1 cellular context compared by ENCODE assay signal in genomic region chr14:43172899-43173548, GRCh38.
TF ChIP-seq lines count a peak whose summit lies in the region.

No MANE protein-coding gene starts in this region.

TF ChIP-seq in HepG2, 621 proteins besides CTCF, POLR2A, EP300 and RAD21 (continued from another document and continues in another):
- no peak for TF ChIP-seq ZNF276 (CRISPR knock-in tag; IDR thresholded peaks at IDR 0.05; ENCODE audit: low read depth)
- no peak for TF ChIP-seq YY1 (IDR thresholded peaks at IDR 0.05; ENCODE audit: insufficient read depth, insufficient replicate concordance, low read depth, low read length)
- 0 out of 2 replicates have a peak, but pooled peaks have one; percentile 49 for TF ChIP-seq ZNF24 (IDR thresholded peaks at IDR 0.05)
- TF ChIP-seq ATF1 (CRISPR knock-in tag; IDR thresholded peaks at IDR 0.05): peak; percentile 45; the same call in 1 of the 2 replicates
- TF ChIP-seq SAP130 (CRISPR knock-in tag; IDR thresholded peaks at IDR 0.05; ENCODE audit: low read depth): 0 out of 2 replicates have a peak, but pooled peaks have one; percentile 31
- 0 out of 2 replicates have a peak, but pooled peaks have one; percentile 50 for TF ChIP-seq MED1 (CRISPR knock-in tag; IDR thresholded peaks at IDR 0.05)
- no peak for TF ChIP-seq SIX1 (CRISPR knock-in tag; IDR thresholded peaks at IDR 0.05; ENCODE audit: borderline replicate concordance)
- no peak for TF ChIP-seq CENPX (CRISPR knock-in tag; IDR thresholded peaks at IDR 0.05)
- TF ChIP-seq MAFF (IDR thresholded peaks at IDR 0.05; ENCODE audit: low read depth, low read length): no peak
- TF ChIP-seq ZNF335 (CRISPR knock-in tag; IDR thresholded peaks at IDR 0.05): no peak
- TF ChIP-seq ZNF784 (CRISPR knock-in tag; IDR thresholded peaks at IDR 0.05; ENCODE audit: borderline replicate concordance): no peak
- TF ChIP-seq TP53 (CRISPR knock-in tag; conservative IDR thresholded peaks at IDR 0.05): no peak
- TF ChIP-seq FLYWCH1 (CRISPR knock-in tag; IDR thresholded peaks at IDR 0.05): no peak
- TF ChIP-seq ZNF549 (CRISPR knock-in tag; IDR thresholded peaks at IDR 0.05): peak; percentile 84; the same call in 1 of the 2 replicates
- no peak for TF ChIP-seq NFAT5 (CRISPR knock-in tag; IDR thresholded peaks at IDR 0.05)
- no peak for TF ChIP-seq MAX (IDR thresholded peaks at IDR 0.05)
- no peak for TF ChIP-seq ZC3H4 (CRISPR knock-in tag; IDR thresholded peaks at IDR 0.05; ENCODE audit: borderline replicate concordance)
- peak; percentile 48 for TF ChIP-seq SMC3 (IDR thresholded peaks at IDR 0.05; ENCODE audit: low read length)
- no peak for TF ChIP-seq NFRKB (IDR thresholded peaks at IDR 0.05)
- 0 out of 2 replicates have a peak, but pooled peaks have one; percentile 66 for TF ChIP-seq KDM6A (CRISPR knock-in tag; IDR thresholded peaks at IDR 0.05; ENCODE audit: low read depth)
- TF ChIP-seq HOXA9 (CRISPR knock-in tag; IDR thresholded peaks at IDR 0.05; ENCODE audit: borderline replicate concordance): no peak
- no peak for TF ChIP-seq ZNF292 (CRISPR knock-in tag; IDR thresholded peaks at IDR 0.05; ENCODE audit: borderline replicate concordance, low read depth)
- TF ChIP-seq GTF3A (CRISPR knock-in tag; conservative IDR thresholded peaks at IDR 0.05): no peak
- TF ChIP-seq FOXO4 (CRISPR knock-in tag; conservative IDR thresholded peaks at IDR 0.05): no peak
- no peak for TF ChIP-seq CENPT (CRISPR knock-in tag; IDR thresholded peaks at IDR 0.05; ENCODE audit: low read depth)
- TF ChIP-seq ZNF672 (CRISPR knock-in tag; IDR thresholded peaks at IDR 0.05): no peak
- TF ChIP-seq MTF1 (CRISPR knock-in tag; IDR thresholded peaks at IDR 0.05): 0 out of 2 replicates have a peak, but pooled peaks have one; percentile 34
- no peak for TF ChIP-seq ZFP1 (CRISPR knock-in tag; IDR thresholded peaks at IDR 0.05)
- TF ChIP-seq EHMT2 (IDR thresholded peaks at IDR 0.05; ENCODE audit: borderline replicate concordance, low read depth, low read length): 0 out of 2 replicates have a peak, but pooled peaks have one; percentile 72
- TF ChIP-seq SATB2 (CRISPR knock-in tag; IDR thresholded peaks at IDR 0.05): no peak
- TF ChIP-seq ZNF770 (CRISPR knock-in tag; IDR thresholded peaks at IDR 0.05): no peak
- TF ChIP-seq SOX6 (IDR thresholded peaks at IDR 0.05): no peak
- peak; percentile 87; the same call in 1 of the 2 replicates for TF ChIP-seq SOX6 (CRISPR knock-in tag; IDR thresholded peaks at IDR 0.05)
- TF ChIP-seq NCOA2 (CRISPR knock-in tag; IDR thresholded peaks at IDR 0.05): peak; percentile 67
- TF ChIP-seq RFX5 (IDR thresholded peaks at IDR 0.05; ENCODE audit: low read depth, low read length): no peak
- TF ChIP-seq SRF (IDR thresholded peaks at IDR 0.05; ENCODE audit: low read depth, low read length): no peak
- no peak for TF ChIP-seq MAFG (CRISPR knock-in tag; IDR thresholded peaks at IDR 0.05)
- TF ChIP-seq ZNF331 (CRISPR knock-in tag; IDR thresholded peaks at IDR 0.05): no peak
- no peak for TF ChIP-seq HMGXB3 (CRISPR knock-in tag; IDR thresholded peaks at IDR 0.05; ENCODE audit: borderline replicate concordance)
- no peak for TF ChIP-seq ZNF75D (CRISPR knock-in tag; IDR thresholded peaks at IDR 0.05; ENCODE audit: borderline replicate concordance)
- TF ChIP-seq IRF2 (CRISPR knock-in tag; IDR thresholded peaks at IDR 0.05): no peak
- 0 out of 2 replicates have a peak, but pooled peaks have one; percentile 14 for TF ChIP-seq FOXA1 (IDR thresholded peaks at IDR 0.05)
- no peak for TF ChIP-seq FOXA1 (CRISPR knock-in tag; IDR thresholded peaks at IDR 0.05)
- peak; percentile 97 for TF ChIP-seq HNF4A (CRISPR knock-in tag; IDR thresholded peaks at IDR 0.05)
- no peak for TF ChIP-seq PCBP2 (optimal IDR thresholded peaks at IDR 0.05; ENCODE audit: low read depth, low read length, poor library complexity, severe bottlenecking)
- TF ChIP-seq ZNF780A (CRISPR knock-in tag; IDR thresholded peaks at IDR 0.05): no peak
- TF ChIP-seq FOXJ3 (CRISPR knock-in tag; IDR thresholded peaks at IDR 0.05; ENCODE audit: borderline replicate concordance): peak; percentile 89
- TF ChIP-seq RFXAP (CRISPR knock-in tag; IDR thresholded peaks at IDR 0.05; ENCODE audit: borderline replicate concordance): no peak
- no peak for TF ChIP-seq ZNF775 (CRISPR knock-in tag; IDR thresholded peaks at IDR 0.05; ENCODE audit: borderline replicate concordance)
- peak; percentile 88 for TF ChIP-seq GATAD2A (CRISPR knock-in tag; IDR thresholded peaks at IDR 0.05)
- peak; percentile 11; the same call in 1 of the 2 replicates for TF ChIP-seq CREB1 (IDR thresholded peaks at IDR 0.05)
- TF ChIP-seq CREB1 (CRISPR knock-in tag; IDR thresholded peaks at IDR 0.05): peak; percentile 34; the same call in 1 of the 2 replicates
- TF ChIP-seq GPBP1L1 (CRISPR knock-in tag; IDR thresholded peaks at IDR 0.05): no peak
- TF ChIP-seq TEF (CRISPR knock-in tag; IDR thresholded peaks at IDR 0.05): peak; percentile 97
